ENCODE assay signal across 24 cellular contexts in the genomic region with DNA sequence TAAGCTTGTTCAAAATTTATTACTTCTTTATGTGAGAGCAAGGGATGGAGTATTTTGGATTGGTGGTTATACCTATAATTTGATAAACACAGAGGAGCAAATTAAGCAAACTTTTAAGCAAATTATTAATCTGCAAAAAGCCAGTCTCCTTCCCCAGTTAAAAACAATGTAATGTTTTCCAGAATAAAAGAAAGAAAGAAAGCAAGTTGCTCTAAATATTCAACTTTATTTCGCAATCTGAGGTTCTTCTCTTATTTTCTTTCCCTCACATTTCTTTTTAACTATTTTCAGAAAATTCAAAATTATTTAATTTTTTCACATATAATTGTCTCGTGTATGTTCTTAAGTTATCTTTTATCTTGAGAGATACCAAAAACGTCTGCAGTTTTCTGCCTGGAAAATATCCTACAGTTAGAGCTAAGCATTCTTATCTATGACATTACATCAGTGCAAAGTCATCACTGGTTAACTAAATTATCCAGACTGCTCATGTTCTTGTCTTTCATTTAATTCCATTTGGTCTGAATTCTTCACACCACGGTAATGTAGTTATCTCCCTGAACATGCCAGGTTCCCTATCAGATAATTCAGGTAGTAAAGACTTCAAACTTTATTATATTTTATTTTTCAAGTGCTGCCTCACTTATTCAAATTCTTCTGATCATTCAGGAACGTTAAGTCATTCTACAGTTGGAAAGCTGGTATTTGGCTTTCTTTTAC. TPM values are rescaled to one million over a fixed set of nuclear protein-coding genes. Genes with fewer than 3 reads are reported as not detected.
DNase-seq lines count a peak whose midpoint lies in the region; ATAC-seq, FAIRE-seq and TF ChIP-seq lines count a peak whose summit lies in the region.
"Had no signal": no experiment of that assay in that cellular context is flagged by ENCODE, and none has a peak within 500 bp of the region (broad histone marks: within the 10 kb centered on the region; RNA-seq: fewer than 3 reads in every experiment).

No MANE protein-coding gene starts in this region.

- H3K9me3 Mint-ChIP-seq in astrocyte (ENCODE audit: unreplicated experiment), result no peaks in the 10 kb centered on the region
- H3K9me3 Mint-ChIP-seq in nephron, result no peaks in the 10 kb centered on the region
- H3K9me3 Mint-ChIP-seq: CD4-positive, alpha-beta memory T cell had no signal

- no peaks in the 10 kb centered on the region for H3K36me3 Mint-ChIP-seq in astrocyte (ENCODE audit: low read depth, unreplicated experiment)
- H3K36me3 Mint-ChIP-seq in nephron (ENCODE audit: low read depth), result no peaks in the 10 kb centered on the region
- H3K36me3 Mint-ChIP-seq: CD4-positive, alpha-beta memory T cell had no signal

- 30% methylated on average over 5 of the region's 5 CpGs for WGBS in SK-N-SH (ENCODE audit: low lambda C conversion rate)
- 33 to 34% methylated on average over 5 of the region's 5 CpGs for WGBS in body of pancreas, 2 donors

- no peak overlapping the region for H3K4me2 ChIP-seq in SK-N-SH
- no peak overlapping the region for H3K4me2 ChIP-seq in astrocyte (ENCODE audit: low read length)
- H3K4me2 ChIP-seq: BLaER1 treated with 17β-estradiol and CSF1 and Interleukin-3, amounts not matched to agents 10 nM and 100 nM had no signal

- H3K27me3 ChIP-seq in SK-N-SH (ENCODE audit: insufficient read depth), result no peaks in the 10 kb centered on the region
- no peaks in the 10 kb centered on the region for H3K27me3 ChIP-seq in astrocyte (ENCODE audit: insufficient read depth, low read length)
- no peaks in the 10 kb centered on the region for H3K27me3 ChIP-seq in body of pancreas
- H3K27me3 ChIP-seq: BLaER1 treated with 17β-estradiol and CSF1 and Interleukin-3, amounts not matched to agents 10 nM and 100 nM; SJSA1 had no signal

- intact Hi-C loops in body of pancreas (cut with DNase I), result no loop called here

- H3K27ac ChIP-seq in SK-N-SH (ENCODE audit: low read depth in 2 of 2, low read length in 1 of 2) (no peak overlapping the region), astrocyte (ENCODE audit: low read depth, low read length) (no peak overlapping the region), body of pancreas (peak overlapping the region in 1 of 4 donors; percentile 99)
- H3K27ac ChIP-seq: BLaER1 treated with 17β-estradiol and CSF1 and Interleukin-3, amounts not matched to agents 10 nM and 100 nM; SJSA1 had no signal

- no peak overlapping the region for H3K4me3 ChIP-seq in SK-N-SH (ENCODE audit: low read depth in 2 of 2, low read length in 1 of 2)
- H3K4me3 ChIP-seq in astrocyte (ENCODE audit: insufficient read depth, low read depth, low read length), result no peak overlapping the region
- no peak overlapping the region for H3K4me3 ChIP-seq in body of pancreas
- H3K4me3 ChIP-seq: BLaER1 treated with 17β-estradiol and CSF1 and Interleukin-3, amounts not matched to agents 10 nM and 100 nM; SJSA1 had no signal

- H3K4me1 ChIP-seq in SK-N-SH (ENCODE audit: control insufficient read depth in 1 of 2, insufficient read depth in 2 of 2, low read depth in 1 of 2, low read length in 1 of 2) (peaks cover 9 to 14% of the 10 kb centered on the region in 2 experiments; a peak in 3 of 4 replicates), astrocyte (ENCODE audit: insufficient read depth, low read length) (peaks cover 12% of the 10 kb centered on the region), body of pancreas (peaks cover 41% of the 10 kb centered on the region)

- H3K9me3 ChIP-seq in SK-N-SH (no peaks in the 10 kb centered on the region), astrocyte (ENCODE audit: insufficient read depth, low read depth, low read length) (no peaks in the 10 kb centered on the region), body of pancreas (no peaks in the 10 kb centered on the region)
- H3K9me3 ChIP-seq: BLaER1 treated with 17β-estradiol and CSF1 and Interleukin-3, amounts not matched to agents 10 nM and 100 nM; Caco-2; SJSA1 had no signal

- TF ChIP-seq EP300 in SK-N-SH (IDR thresholded peaks at IDR 0.05; ENCODE audit: borderline replicate concordance in 1 of 2, low read depth in 1 of 2, low read length in 1 of 2), result peak in 1 of 2 experiments; percentile 82; a peak in 2 of 4 replicates

- FAIRE-seq in astrocyte (lab: Jason Lieb, UNC), result no peak
- FAIRE-seq: GM12892, H1 had no signal

- H3K4me3 Mint-ChIP-seq in astrocyte (ENCODE audit: unreplicated experiment), result no peak overlapping the region
- H3K4me3 Mint-ChIP-seq in nephron, result no peak overlapping the region
- H3K4me3 Mint-ChIP-seq: CD4-positive, alpha-beta memory T cell had no signal

- TF ChIP-seq CTCF in SK-N-SH (IDR thresholded peaks at IDR 0.05), result no peak
- no peak for TF ChIP-seq CTCF in astrocyte (IDR thresholded peaks at IDR 0.05; ENCODE audit: insufficient read depth, low read depth, low read length)
- no peak for TF ChIP-seq CTCF in nephron (IDR thresholded peaks at IDR 0.05; ENCODE audit: unreplicated experiment in 3 of 3)
- TF ChIP-seq CTCF in body of pancreas (IDR thresholded peaks at IDR 0.05), result no peak

- H2AFZ ChIP-seq in SK-N-SH (ENCODE audit: low read depth) (no peak overlapping the region), astrocyte (ENCODE audit: low read depth, low read length) (no peak overlapping the region)

- ATAC-seq in HG03025 (IDR thresholded peaks at IDR 0.05; ENCODE audit: low FRiP score, unreplicated experiment) (no peak), HG02938 (IDR thresholded peaks at IDR 0.05; ENCODE audit: unreplicated experiment) (no peak), body of pancreas (no peak)
- ATAC-seq: Right ventricle myocardium inferior had no signal

- H3K27me3 Mint-ChIP-seq in astrocyte (ENCODE audit: low read depth, unreplicated experiment), result peaks cover 4% of the 10 kb centered on the region
- no peaks in the 10 kb centered on the region for H3K27me3 Mint-ChIP-seq in nephron (ENCODE audit: low read depth)

- H3K27ac Mint-ChIP-seq in astrocyte (ENCODE audit: unreplicated experiment) (peak overlapping the region; percentile 0), nephron (peak overlapping the region; percentile 70 to 93 (median 70))
- H3K27ac Mint-ChIP-seq: CD4-positive, alpha-beta memory T cell had no signal

- H3K4me1 Mint-ChIP-seq in astrocyte (ENCODE audit: low read depth, unreplicated experiment), result peaks cover 14% of the 10 kb centered on the region
- peaks cover 58% of the 10 kb centered on the region for H3K4me1 Mint-ChIP-seq in nephron

- peaks cover 6% of the 10 kb centered on the region for H3F3A ChIP-seq in SK-N-SH (replicated peaks; ENCODE audit: insufficient read depth)

- CTCF ChIA-PET in SK-N-SH (lab: Yijun Ruan, JAX), result interaction anchor here (1.3 to 2.3 kb wide), 4 partner anchors 11 to 66 kb away, joined by 3 to 8 read pairs (median 6); no protein-coding TSS in a partner anchor

- H3K36me3 ChIP-seq in SK-N-SH (replicated peaks in 1 of 2; ENCODE audit: control insufficient read depth in 1 of 2, insufficient read depth in 2 of 2, low read length in 1 of 2) (no peaks in the 10 kb centered on the region), astrocyte (ENCODE audit: insufficient read depth, low read length) (no peaks in the 10 kb centered on the region), body of pancreas (replicated peaks in 1 of 2; ENCODE audit: insufficient read depth in 1 of 2, low read depth in 2 of 2) (no peaks in the 10 kb centered on the region)
- H3K36me3 ChIP-seq: BLaER1 treated with 17β-estradiol and CSF1 and Interleukin-3, amounts not matched to agents 10 nM and 100 nM had no signal

- H3K79me2 ChIP-seq in SK-N-SH (ENCODE audit: insufficient read depth) (peaks cover 2% of the 10 kb centered on the region; the same call in 1 of the 2 replicates), astrocyte (ENCODE audit: insufficient read depth, low read length) (peaks cover 10% of the 10 kb centered on the region)

- DNase-seq in NCI-H226 (peak; percentile 45), SK-N-SH (peak; percentile 41), astrocyte (ENCODE audit: low read depth) (no peak), body of pancreas (no peak), pons (ENCODE audit: low spot score) (no peak)
- DNase-seq: Caco-2; CD4-positive, alpha-beta memory T cell; DMS 273 treated with DMSO at 0.1 percent for 48 hours; DND-41; KBM-7; MM.1S; NCI-H1105; NCI-H146; NCI-H2029 treated with DMSO at 0.1 percent for 48 hours; NCI-H345; NCI-H82 had no signal

- TF ChIP-seq RAD21 in SK-N-SH (IDR thresholded peaks at IDR 0.05; ENCODE audit: low read length), result 0 out of 2 replicates have a peak, but pooled peaks have one; percentile 8

- no peak for TF ChIP-seq POLR2A in body of pancreas (IDR thresholded peaks at IDR 0.05)

- H3K9ac ChIP-seq in SK-N-SH, result no peak overlapping the region
- H3K9ac ChIP-seq in astrocyte (ENCODE audit: low read length), result no peak overlapping the region
- H3K9ac ChIP-seq: BLaER1 treated with 17β-estradiol and CSF1 and Interleukin-3, amounts not matched to agents 10 nM and 100 nM had no signal

- no peaks in the 10 kb centered on the region for H3K9me2 ChIP-seq in SK-N-SH

- POLR2A ChIA-PET in SK-N-SH (lab: Yijun Ruan, JAX), result no interaction called here

- peaks cover 1% of the 10 kb centered on the region; the same call in 1 of the 2 replicates for H4K20me1 ChIP-seq in SK-N-SH (ENCODE audit: insufficient read depth)
- peaks cover 2% of the 10 kb centered on the region for H4K20me1 ChIP-seq in astrocyte (ENCODE audit: insufficient read depth, low read length)

TF ChIP-seq in SK-N-SH, 30 proteins besides CTCF, POLR2A, EP300 and RAD21 (continues in another document):
- TF ChIP-seq NFIC (IDR thresholded peaks at IDR 0.05; ENCODE audit: borderline replicate concordance) (no peak), TEAD4 (IDR thresholded peaks at IDR 0.05; ENCODE audit: borderline replicate concordance, insufficient read depth) (peak; percentile 50; the same call in 1 of the 2 replicates)
- TF ChIP-seq, protein P1, sequence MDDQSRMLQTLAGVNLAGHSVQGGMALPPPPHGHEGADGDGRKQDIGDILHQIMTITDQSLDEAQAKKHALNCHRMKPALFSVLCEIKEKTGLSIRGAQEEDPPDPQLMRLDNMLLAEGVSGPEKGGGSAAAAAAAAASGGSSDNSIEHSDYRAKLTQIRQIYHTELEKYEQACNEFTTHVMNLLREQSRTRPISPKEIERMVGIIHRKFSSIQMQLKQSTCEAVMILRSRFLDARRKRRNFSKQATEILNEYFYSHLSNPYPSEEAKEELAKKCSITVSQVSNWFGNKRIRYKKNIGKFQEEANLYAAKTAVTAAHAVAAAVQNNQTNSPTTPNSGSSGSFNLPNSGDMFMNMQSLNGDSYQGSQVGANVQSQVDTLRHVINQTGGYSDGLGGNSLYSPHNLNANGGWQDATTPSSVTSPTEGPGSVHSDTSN (IDR thresholded peaks at IDR 0.05), result peak; percentile 15; the same call in 1 of the 2 replicates
- TF ChIP-seq, protein P2, sequence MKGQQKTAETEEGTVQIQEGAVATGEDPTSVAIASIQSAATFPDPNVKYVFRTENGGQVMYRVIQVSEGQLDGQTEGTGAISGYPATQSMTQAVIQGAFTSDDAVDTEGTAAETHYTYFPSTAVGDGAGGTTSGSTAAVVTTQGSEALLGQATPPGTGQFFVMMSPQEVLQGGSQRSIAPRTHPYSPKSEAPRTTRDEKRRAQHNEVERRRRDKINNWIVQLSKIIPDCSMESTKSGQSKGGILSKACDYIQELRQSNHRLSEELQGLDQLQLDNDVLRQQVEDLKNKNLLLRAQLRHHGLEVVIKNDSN (IDR thresholded peaks at IDR 0.05; ENCODE audit: borderline replicate concordance, low read depth), result no peak

RNA-seq across cellular contexts. Expression of a gene that starts 3.3 kb away (rescaled TPM):
- 1.6 TPM in 2 replicates for polyA plus RNA-seq in SK-N-SH (2012; rRNA removed)
- 2.4 and 2.5 TPM in 2 replicates for polyA plus RNA-seq in SK-N-SH (2012; cell fraction: cytosol; rRNA removed)
- polyA plus RNA-seq in SK-N-SH (2012; cell fraction: nucleus; rRNA removed), result 1.7 and 2.8 TPM in 2 replicates
- 11.1 and 12.5 TPM in 2 replicates for total RNA-seq in astrocyte
- total RNA-seq in body of pancreas, result 10 to 100 TPM in 1 of 2 donors, 1 to 10 TPM in 1; 9.3 to 13.2 TPM
- total RNA-seq: CD4-positive, alpha-beta memory T cell had no signal
- polyA plus RNA-seq: CD4-positive, alpha-beta memory T cell had no signal

Comparison
In these comparisons a context has a peak if more than half of its experiments do, and no peak if none do; other contexts are left out.
1. DNase-seq: peak in NCI-H226 (single experiment) and SK-N-SH (single experiment); none in astrocyte (single experiment), body of pancreas (0 of 4) and pons (single experiment).